21 cellular contexts compared by ENCODE assay signal in the genomic region with DNA sequence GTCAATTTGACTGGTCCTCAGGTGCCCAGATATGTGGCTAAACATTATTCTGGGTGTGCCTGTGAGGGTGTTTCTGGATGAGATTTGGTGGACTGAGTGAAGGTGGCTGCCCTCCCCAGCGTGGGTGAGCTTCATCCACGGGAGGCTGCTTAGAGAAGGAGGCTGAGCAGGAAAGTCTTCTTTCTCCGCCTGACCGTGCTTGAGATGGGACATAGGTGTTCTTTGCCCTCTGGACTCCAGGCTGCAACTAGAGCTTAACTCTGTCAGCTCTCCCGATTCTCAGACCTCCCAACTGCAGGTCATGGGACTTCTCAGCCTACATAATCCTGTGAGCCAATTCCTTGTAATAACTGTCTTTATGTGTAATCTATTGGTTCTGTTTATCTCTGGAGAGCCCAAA. TPM values are rescaled to one million over a fixed set of nuclear protein-coding genes. Genes with fewer than 3 reads are reported as not detected.
A peak's percentile ranks its signal among the peaks of the same experiment; 100 is the strongest.
DNase-seq lines count a peak whose midpoint lies in the region; ATAC-seq and TF ChIP-seq lines count a peak whose summit lies in the region.
"Had no signal": no experiment of that assay in that cellular context is flagged by ENCODE, and none has a peak within 500 bp of the region (broad histone marks: within the 10 kb centered on the region; RNA-seq: fewer than 3 reads in every experiment).

No MANE protein-coding gene starts in this region.

- H3K27ac ChIP-seq in upper lobe of left lung = peak overlapping the region; percentile 41 to 87 (median 83)
- H3K27ac ChIP-seq: epithelial cell of prostate, pancreas had no signal

- H3K27me3 ChIP-seq in upper lobe of left lung = no peaks in the 10 kb centered on the region
- H3K27me3 ChIP-seq: pancreas, testis had no signal

- peaks cover 0 to 4% (median 2%) of the 10 kb centered on the region in 4 donors for H3K36me3 ChIP-seq in upper lobe of left lung
- H3K36me3 ChIP-seq: pancreas had no signal

- TF ChIP-seq POLR2A in upper lobe of left lung (IDR thresholded peaks at IDR 0.05) = no peak

- TF ChIP-seq EP300 in upper lobe of left lung (IDR thresholded peaks at IDR 0.05) = no peak

- DNase-seq in activated naive CD8-positive, alpha-beta T cell treated with anti-CD3 and anti-CD28 coated beads for 36 hours = no peak
- DNase-seq in left colon (no peak), nephron progenitor cell (no peak), upper lobe of left lung (no peak), DMS 273 treated with DMSO at 0.1 percent for 48 hours (lab: John Stamatoyannopoulos, UW) (no peak), SIG-M5 (lab: John Stamatoyannopoulos, UW) (no peak)
- no peak for DNase-seq in stimulated activated CD4-positive, alpha-beta T cell treated with anti-CD3 and anti-CD28 coated beads, Interleukin-4, amount 100 ng/mL, for 1 hour
- DNase-seq: activated CD4-positive, alpha-beta T cell treated with anti-CD3 and anti-CD28 coated beads for 1 hour; activated CD8-positive, alpha-beta memory T cell treated with anti-CD3 and anti-CD28 coated beads for 24 hours; activated naive CD4-positive, alpha-beta T cell treated with Interleukin-2 at 50 U/mL for 16 hours; activated T-cell treated with anti-CD3 and anti-CD28 coated beads, Interleukin-2, amount 50 U/mL, for 4 hours; anterior cingulate cortex; central memory CD4-positive, alpha-beta T cell; Karpas-422; naive B cell; NCI-H187; pancreas; testis had no signal

- H3K4me3 Mint-ChIP-seq in activated naive CD8-positive, alpha-beta T cell = peak overlapping the region; percentile 7
- H3K4me3 Mint-ChIP-seq in activated naive CD8-positive, alpha-beta T cell treated with anti-CD3 and anti-CD28 coated beads for 36 hours = no peak overlapping the region
- no peak overlapping the region for H3K4me3 Mint-ChIP-seq in nephron progenitor cell
- H3K4me3 Mint-ChIP-seq: activated T-cell treated with anti-CD3 and anti-CD28 coated beads, Interleukin-2, amount 50 U/mL, for 4 hours; B cell had no signal

- 94 to 98% methylated on average over 5 of the region's 5 CpGs for WGBS in upper lobe of left lung, 2 donors

- peaks cover 63% of the 10 kb centered on the region for H3K4me1 Mint-ChIP-seq in activated naive CD8-positive, alpha-beta T cell (ENCODE audit: low read depth)
- H3K4me1 Mint-ChIP-seq in activated naive CD8-positive, alpha-beta T cell treated with anti-CD3 and anti-CD28 coated beads for 36 hours = peaks cover 43% of the 10 kb centered on the region
- peaks cover under 1% of the 10 kb centered on the region for H3K4me1 Mint-ChIP-seq in nephron progenitor cell

- ATAC-seq in left colon = peak; percentile 26
- ATAC-seq in upper lobe of left lung (ENCODE audit: low FRiP score in 2 of 2) = peak; percentile 11 to 66
- ATAC-seq: activated T-cell treated with anti-CD3 and anti-CD28 coated beads, Interleukin-2, amount 50 U/mL, for 4 hours had no signal

- no peaks in the 10 kb centered on the region for H3K27me3 Mint-ChIP-seq in activated naive CD8-positive, alpha-beta T cell
- H3K27me3 Mint-ChIP-seq in activated naive CD8-positive, alpha-beta T cell treated with anti-CD3 and anti-CD28 coated beads for 36 hours = no peaks in the 10 kb centered on the region
- no peaks in the 10 kb centered on the region for H3K27me3 Mint-ChIP-seq in nephron progenitor cell (ENCODE audit: low read depth, poor library complexity)
- H3K27me3 Mint-ChIP-seq: B cell, naive B cell had no signal

- no peak overlapping the region for H3K27ac Mint-ChIP-seq in activated naive CD8-positive, alpha-beta T cell
- no peak overlapping the region for H3K27ac Mint-ChIP-seq in activated naive CD8-positive, alpha-beta T cell treated with anti-CD3 and anti-CD28 coated beads for 36 hours
- peak overlapping the region; percentile 75 for H3K27ac Mint-ChIP-seq in nephron progenitor cell

- peaks cover 9% of the 10 kb centered on the region for H3K36me3 Mint-ChIP-seq in activated naive CD8-positive, alpha-beta T cell
- peaks cover 36% of the 10 kb centered on the region for H3K36me3 Mint-ChIP-seq in activated naive CD8-positive, alpha-beta T cell treated with anti-CD3 and anti-CD28 coated beads for 36 hours
- H3K36me3 Mint-ChIP-seq in nephron progenitor cell (ENCODE audit: low read depth) = peaks cover 69% of the 10 kb centered on the region

- no peak for TF ChIP-seq CTCF in nephron progenitor cell (IDR thresholded peaks at IDR 0.05)
- TF ChIP-seq CTCF in upper lobe of left lung (IDR thresholded peaks at IDR 0.05) = no peak

- H3K9me3 Mint-ChIP-seq in activated naive CD8-positive, alpha-beta T cell (ENCODE audit: low read depth) = no peaks in the 10 kb centered on the region
- peaks cover 6% of the 10 kb centered on the region for H3K9me3 Mint-ChIP-seq in activated naive CD8-positive, alpha-beta T cell treated with anti-CD3 and anti-CD28 coated beads for 36 hours
- peaks cover 18% of the 10 kb centered on the region for H3K9me3 Mint-ChIP-seq in nephron progenitor cell
- H3K9me3 Mint-ChIP-seq: activated T-cell treated with anti-CD3 and anti-CD28 coated beads, Interleukin-2, amount 50 U/mL, for 4 hours had no signal

- no peak overlapping the region for H3K4me3 ChIP-seq in upper lobe of left lung
- H3K4me3 ChIP-seq: pancreas, testis had no signal

- H3K4me1 ChIP-seq in upper lobe of left lung = peaks cover 42 to 59% (median 48%) of the 10 kb centered on the region in 4 donors

- intact Hi-C loops in left colon (cut with DNase I, micrococcal nuclease) = no loop called here

- H3K9me3 ChIP-seq in upper lobe of left lung = no peaks in the 10 kb centered on the region
- H3K9me3 ChIP-seq: pancreas, testis had no signal

RNA-seq across cellular contexts. Expression of a gene that starts 34.0 kb away (rescaled TPM):
- total RNA-seq in activated naive CD8-positive, alpha-beta T cell treated with anti-CD3 and anti-CD28 coated beads for 36 hours = 100 to 1,000 TPM; 260 to 278 TPM
- 100 to 1,000 TPM; 254 to 307 TPM for total RNA-seq in left colon
- 100 to 1,000 TPM in 5 of 6 donors, 10 to 100 TPM in 1; 72.3 to 287 (median 139) TPM for total RNA-seq in upper lobe of left lung
